In the genomic region with DNA sequence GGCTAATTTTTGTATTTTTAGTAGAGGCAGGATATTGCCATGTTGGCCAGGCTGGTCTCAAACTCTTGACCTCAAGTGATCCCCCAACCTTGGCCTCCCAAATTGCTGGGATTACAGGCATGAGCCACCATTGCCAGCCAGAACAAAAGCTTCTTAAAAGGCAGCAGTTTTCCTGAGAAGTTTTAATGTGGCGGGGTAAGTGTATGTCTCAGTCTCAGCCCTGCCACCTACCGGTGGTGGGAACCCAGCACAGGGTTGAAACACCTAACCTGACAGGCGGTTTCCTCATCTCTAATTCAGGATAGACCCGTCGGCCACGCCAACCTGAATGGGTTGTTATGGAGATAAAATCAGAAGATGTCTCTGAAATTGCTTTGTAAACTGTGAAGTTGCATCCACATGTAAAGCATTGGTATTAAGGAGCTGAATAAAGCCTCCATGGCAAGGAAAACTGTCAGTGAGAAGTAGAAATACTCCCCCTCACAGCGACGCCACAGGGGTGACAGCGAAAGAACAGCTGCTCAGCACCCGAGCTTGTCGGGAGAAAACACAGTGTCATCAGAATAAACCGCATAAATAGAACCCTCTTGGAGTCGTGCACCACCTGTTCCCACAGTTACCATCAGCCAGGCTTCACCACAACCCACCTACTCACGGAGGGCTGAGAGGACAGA, we compare ENCODE assay signal across 8 cellular contexts.
DNase-seq lines count a peak whose midpoint lies in the region; ATAC-seq and TF ChIP-seq lines count a peak whose summit lies in the region.

No MANE protein-coding gene starts in this region.

- no peak overlapping the region for H2BK15ac ChIP-seq in IMR-90 (ENCODE audit: low read depth, low read length)

- no peak overlapping the region for H3K23ac ChIP-seq in IMR-90 (ENCODE audit: low read depth, low read length)

- WGBS in IMR-90 (ENCODE audit: extremely low coverage in 2 of 2, insufficient read length in 1 of 2), 2 experiments = 0% methylated on average over 2 of the region's 14 CpGs; no CpG with 5 or more reads in 1 of the 2 experiments

- CTCF ChIA-PET in IMR-90 (lab: Yijun Ruan, JAX) = interaction anchor here (0.5 to 1.2 kb wide), 4 partner anchors 11 to 673 kb away, joined by 3 to 6 read pairs (median 4); no protein-coding TSS in a partner anchor

- H3K14ac ChIP-seq in IMR-90 (replicated peaks; ENCODE audit: low read depth, low read length) = no peak overlapping the region

- H3K4me2 ChIP-seq in IMR-90 (ENCODE audit: low read depth, low read length) = no peak overlapping the region

- H2AFZ ChIP-seq in IMR-90 (replicated peaks; ENCODE audit: low read length, poor library complexity) = no peak overlapping the region

- no peaks in the 10 kb centered on the region for H3K79me1 ChIP-seq in IMR-90 (ENCODE audit: low read depth in 1 of 2, low read length in 2 of 2)

- H3K9me1 ChIP-seq in IMR-90 (ENCODE audit: insufficient read depth, low read length) = no peaks in the 10 kb centered on the region

- H4K8ac ChIP-seq in IMR-90 (ENCODE audit: low read depth in 2 of 2, low read length in 2 of 2) = no peak overlapping the region

- H3K4me1 ChIP-seq in IMR-90 (ENCODE audit: control insufficient read depth, insufficient read depth, low read length) = no peaks in the 10 kb centered on the region
- H3K4me1 ChIP-seq in gastrocnemius medialis = peaks cover 8 to 24% of the 10 kb centered on the region in 2 donors

- H4K91ac ChIP-seq in IMR-90 (ENCODE audit: insufficient read depth, low read depth, low read length) = no peak overlapping the region

- ATAC-seq in IMR-90 (ENCODE audit: low read depth) = 0 out of 2 replicates have a peak, but pooled peaks have one; percentile 48
- ATAC-seq in gastrocnemius medialis = peak; percentile 76 to 79

- H3K56ac ChIP-seq in IMR-90 (ENCODE audit: extremely low read depth, insufficient read depth, low read length) = no peak overlapping the region

- no peak overlapping the region for H2AK9ac ChIP-seq in IMR-90 (replicated peaks; ENCODE audit: low read depth, low read length, poor library complexity)

- intact Hi-C loops in IMR-90 (cut with micrococcal nuclease) = loop anchor here (1.0 kb wide), 1 partner anchor 505 kb away; no protein-coding TSS in a partner anchor
- intact Hi-C loops in gastrocnemius medialis (cut with DNase I; ENCODE audit: low total_unique reads) = loop anchor here (1.0 to 5.0 kb wide), 3 partner anchors 138 to 317 kb away; no protein-coding TSS in a partner anchor

- H2BK20ac ChIP-seq in IMR-90 (ENCODE audit: low read depth, low read length) = no peak overlapping the region

- TF ChIP-seq POLR2A in IMR-90 (IDR thresholded peaks at IDR 0.05; ENCODE audit: low read depth, low read length) = no peak
- no peak for TF ChIP-seq POLR2A in gastrocnemius medialis (IDR thresholded peaks at IDR 0.05)

- H3K9me3 ChIP-seq in IMR-90 (ENCODE audit: control insufficient read depth, insufficient read depth, low read length) = no peaks in the 10 kb centered on the region
- no peaks in the 10 kb centered on the region for H3K9me3 ChIP-seq in gastrocnemius medialis

- H3K9ac ChIP-seq in IMR-90 (ENCODE audit: low read depth, low read length) = no peak overlapping the region

- no peak overlapping the region for H2AK5ac ChIP-seq in IMR-90 (ENCODE audit: low read depth, low read length)

- no peaks in the 10 kb centered on the region for H4K20me1 ChIP-seq in IMR-90 (ENCODE audit: insufficient read depth, low read length)

- TF ChIP-seq CTCF in IMR-90 (conservative IDR thresholded peaks at IDR 0.05; ENCODE audit: low read depth, low read length) (peak; percentile 51), fibroblast of villous mesenchyme (IDR thresholded peaks at IDR 0.05; ENCODE audit: insufficient read depth, low read depth, low read length) (peak; percentile 56), gastrocnemius medialis (IDR thresholded peaks at IDR 0.05 in 4 of 5, conservative IDR thresholded peaks at IDR 0.05 in 1 of 5) (peak; percentile 67 to 82 (median 70))

- H3K27ac ChIP-seq in IMR-90 (ENCODE audit: insufficient read depth, low read length) (no peak overlapping the region), gastrocnemius medialis (peak overlapping the region in 2 of 4 donors; percentile 44 to 55)

- no peak overlapping the region for H3K18ac ChIP-seq in IMR-90 (ENCODE audit: low read depth, low read length)

- no peak overlapping the region for H3K4me3 ChIP-seq in IMR-90 (ENCODE audit: insufficient read depth, low read depth, low read length)
- H3K4me3 ChIP-seq in fibroblast of villous mesenchyme (ENCODE audit: low read depth, low read length) = no peak overlapping the region
- no peak overlapping the region for H3K4me3 ChIP-seq in gastrocnemius medialis

- no TSS peak for BruUV-seq in IMR-90 (replicated peaks; lab: Mats Ljungman, UMichigan)

- dilution Hi-C loops in IMR-90 (cut with HindIII; ENCODE audit: low sequenced_read_pairs, unreplicated experiment) = no loop called here

- in situ Hi-C loops in IMR-90 (cut with MboI; ENCODE audit: low sequenced_read_pairs) (no loop called here), gastrocnemius medialis (cut with MboI; ENCODE audit: low sequenced_read_pairs in 4 of 4) (loop anchor here in 3 of 4 donors (10.0 to 25.0 kb wide), 2 partner anchors 210 to 492 kb away; no protein-coding TSS in a partner anchor)

- peak; percentile 39 for TF ChIP-seq RAD21 in IMR-90 (IDR thresholded peaks at IDR 0.05; ENCODE audit: low read length)

- H2BK5ac ChIP-seq in IMR-90 (ENCODE audit: low read depth, low read length, poor library complexity, severe bottlenecking) = no peak overlapping the region

- no peak overlapping the region for H4K5ac ChIP-seq in IMR-90 (ENCODE audit: low read depth, low read length)

- DNase-seq in SIG-M5 treated with dmso at 0.1 percent for 504 hours (lab: John Stamatoyannopoulos, UW; ENCODE audit: unreplicated experiment) = peak; percentile 21
- DNase-seq in SIG-M5 (lab: John Stamatoyannopoulos, UW) = no peak
- DNase-seq in IMR-90 = peak; percentile 31
- peak; percentile 41 for DNase-seq in SW480 (ENCODE audit: low spot score)
- DNase-seq in fibroblast of villous mesenchyme (ENCODE audit: low read depth) = peak; percentile 25
- DNase-seq in gastrocnemius medialis = peak in 1 of 2 donors; percentile 64
- no peak for DNase-seq in NCI-H774 (lab: John Stamatoyannopoulos, UW)
- no peak for DNase-seq in mesenteric fat pad (ENCODE audit: low spot score)

- H3K27me3 ChIP-seq in IMR-90 (ENCODE audit: control insufficient read depth, insufficient read depth, low read length) (no peaks in the 10 kb centered on the region), gastrocnemius medialis (no peaks in the 10 kb centered on the region)

- POLR2A ChIA-PET in IMR-90 (lab: Charles Lee; ENCODE audit: unreplicated experiment) = no interaction called here

- H3K4ac ChIP-seq in IMR-90 (ENCODE audit: low read depth, low read length) = no peak overlapping the region

- H2BK120ac ChIP-seq in IMR-90 (ENCODE audit: low read depth, low read length) = no peak overlapping the region

- H3K36me3 ChIP-seq in IMR-90 (ENCODE audit: control insufficient read depth, insufficient read depth, low read length) (no peaks in the 10 kb centered on the region), gastrocnemius medialis (no peaks in the 10 kb centered on the region)

TF ChIP-seq in IMR-90, 13 proteins besides CTCF, POLR2A, EP300 and RAD21:
- peak; percentile 28; the same call in 1 of the 2 replicates for TF ChIP-seq SMC3 (IDR thresholded peaks at IDR 0.05; ENCODE audit: low read depth, low read length)
- no peak for TF ChIP-seq CEBPB (IDR thresholded peaks at IDR 0.05; ENCODE audit: low read depth, low read length)

Comparison
In these comparisons a context has a peak if more than half of its experiments do, and no peak if none do; other contexts are left out.
1. DNase-seq: peak in SIG-M5 treated with dmso at 0.1 percent for 504 hours (single experiment), IMR-90 (single experiment), SW480 (single experiment) and fibroblast of villous mesenchyme (single experiment); none in SIG-M5 (single experiment), NCI-H774 (single experiment) and mesenteric fat pad (single experiment).
2. Peak in every context shown above with its lines, with median percentiles within 50 percentile points of each other: CTCF ChIP-seq.